9 cellular contexts compared by ENCODE assay signal in the genomic region with DNA sequence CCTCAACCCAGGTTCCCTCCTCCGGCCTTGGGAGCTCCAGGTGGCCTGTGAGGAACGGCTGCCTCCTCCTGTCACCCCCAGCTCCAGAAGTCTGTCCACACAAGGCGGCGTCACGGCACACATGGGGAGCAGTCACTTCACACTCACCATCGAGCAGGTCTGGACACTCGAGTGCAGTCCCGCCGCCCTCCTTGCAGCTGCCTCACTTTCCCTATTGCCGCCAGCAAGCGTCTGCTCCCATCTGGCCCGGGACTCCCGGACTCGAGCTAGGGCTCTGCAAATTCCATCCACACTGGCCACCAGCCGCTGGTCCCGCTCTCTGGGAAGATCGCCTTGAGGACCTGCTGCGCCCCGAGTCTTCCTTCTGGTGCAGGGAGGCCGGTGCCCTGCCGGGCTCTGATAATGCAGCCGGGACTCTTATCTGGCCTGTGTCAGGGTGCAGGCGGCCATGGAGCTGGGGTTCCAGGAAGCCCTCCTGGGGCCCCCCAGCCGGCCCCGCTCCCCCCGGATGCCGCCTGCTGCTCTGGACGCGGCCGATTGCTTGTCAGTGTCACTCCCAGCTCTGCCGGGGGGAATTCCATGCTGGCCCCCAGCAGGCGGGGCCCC. TPM values are rescaled to one million over a fixed set of nuclear protein-coding genes. Genes with fewer than 3 reads are reported as not detected.
DNase-seq lines count a peak whose midpoint lies in the region; ATAC-seq and TF ChIP-seq lines count a peak whose summit lies in the region.
"Had no signal": no experiment of that assay in that cellular context is flagged by ENCODE, and none has a peak within 500 bp of the region (broad histone marks: within the 10 kb centered on the region; RNA-seq: fewer than 3 reads in every experiment).

A gene with protein sequence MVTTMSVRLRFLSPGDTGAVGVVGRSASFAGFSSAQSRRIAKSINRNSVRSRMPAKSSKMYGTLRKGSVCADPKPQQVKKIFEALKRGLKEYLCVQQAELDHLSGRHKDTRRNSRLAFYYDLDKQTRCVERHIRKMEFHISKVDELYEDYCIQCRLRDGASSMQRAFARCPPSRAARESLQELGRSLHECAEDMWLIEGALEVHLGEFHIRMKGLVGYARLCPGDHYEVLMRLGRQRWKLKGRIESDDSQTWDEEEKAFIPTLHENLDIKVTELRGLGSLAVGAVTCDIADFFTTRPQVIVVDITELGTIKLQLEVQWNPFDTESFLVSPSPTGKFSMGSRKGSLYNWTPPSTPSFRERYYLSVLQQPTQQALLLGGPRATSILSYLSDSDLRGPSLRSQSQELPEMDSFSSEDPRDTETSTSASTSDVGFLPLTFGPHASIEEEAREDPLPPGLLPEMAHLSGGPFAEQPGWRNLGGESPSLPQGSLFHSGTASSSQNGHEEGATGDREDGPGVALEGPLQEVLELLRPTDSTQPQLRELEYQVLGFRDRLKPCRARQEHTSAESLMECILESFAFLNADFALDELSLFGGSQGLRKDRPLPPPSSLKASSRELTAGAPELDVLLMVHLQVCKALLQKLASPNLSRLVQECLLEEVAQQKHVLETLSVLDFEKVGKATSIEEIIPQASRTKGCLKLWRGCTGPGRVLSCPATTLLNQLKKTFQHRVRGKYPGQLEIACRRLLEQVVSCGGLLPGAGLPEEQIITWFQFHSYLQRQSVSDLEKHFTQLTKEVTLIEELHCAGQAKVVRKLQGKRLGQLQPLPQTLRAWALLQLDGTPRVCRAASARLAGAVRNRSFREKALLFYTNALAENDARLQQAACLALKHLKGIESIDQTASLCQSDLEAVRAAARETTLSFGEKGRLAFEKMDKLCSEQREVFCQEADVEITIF (minus strand): TSS at position 564 of the 606 bp plus-strand sequence. CDS start 414 bp downstream, at position 150.

- intact Hi-C loops in activated CD4-positive, alpha-beta T cell treated with anti-CD3 and anti-CD28 coated beads, Interleukin-2, amount 10 ng/mL, durations not matched to agents 24 days and 14 days (cut with micrococcal nuclease): loop anchor here (10.0 kb wide), 1 partner anchor 624 kb away; no protein-coding TSS in a partner anchor
- intact Hi-C loops in thyroid gland (cut with DNase I): no loop called here

- H3K4me3 Mint-ChIP-seq in activated CD4-positive, alpha-beta T cell treated with anti-CD3 and anti-CD28 coated beads, Interleukin-2, amount 10 ng/mL, durations not matched to agents 24 days and 14 days: no peak within 1 kb of the TSS
- peak within 1 kb of the TSS; percentile 18 for H3K4me3 Mint-ChIP-seq in memory B cell

- no peaks in the 10 kb centered on the region for H3K36me3 ChIP-seq in duodenal mucosa (ENCODE audit: control insufficient read depth in 1 of 2, insufficient read depth in 2 of 2, low read length in 2 of 2)
- no peaks in the 10 kb centered on the region for H3K36me3 ChIP-seq in thyroid gland

- H3K27me3 ChIP-seq in duodenal mucosa (ENCODE audit: control insufficient read depth in 1 of 2, insufficient read depth in 2 of 2, low read length in 2 of 2): peaks cover 28 to 31% of the 10 kb centered on the region in 2 donors
- no peaks in the 10 kb centered on the region for H3K27me3 ChIP-seq in thyroid gland

- H3K4me1 ChIP-seq in duodenal mucosa (ENCODE audit: control insufficient read depth in 1 of 2, insufficient read depth in 2 of 2, low read length in 2 of 2) (peaks cover 23 to 25% of the 10 kb centered on the region in 2 donors), thyroid gland (peaks cover 4 to 6% of the 10 kb centered on the region in 2 donors)

- no peak for TF ChIP-seq POLR2A in thyroid gland (IDR thresholded peaks at IDR 0.05)

- H3K27ac Mint-ChIP-seq in activated CD4-positive, alpha-beta T cell treated with anti-CD3 and anti-CD28 coated beads, Interleukin-2, amount 10 ng/mL, durations not matched to agents 24 days and 14 days: no peak within 1 kb of the TSS
- no peak within 1 kb of the TSS for H3K27ac Mint-ChIP-seq in memory B cell

- H3K27ac ChIP-seq in duodenal mucosa (ENCODE audit: low read depth, low read length) (no peak within 1 kb of the TSS), thyroid gland (peak within 1 kb of the TSS in 2 of 3 donors; percentile 17 to 32)
- H3K27ac ChIP-seq: C4-2B had no signal

- H3K9ac ChIP-seq in duodenal mucosa (ENCODE audit: low read depth in 1 of 2, low read length in 2 of 2): no peak within 1 kb of the TSS

- H3K4me1 Mint-ChIP-seq in activated CD4-positive, alpha-beta T cell treated with anti-CD3 and anti-CD28 coated beads, Interleukin-2, amount 10 ng/mL, durations not matched to agents 24 days and 14 days: peaks cover 6% of the 10 kb centered on the region
- H3K4me1 Mint-ChIP-seq in memory B cell: peaks cover 9% of the 10 kb centered on the region

- no peaks in the 10 kb centered on the region for H3K36me3 Mint-ChIP-seq in activated CD4-positive, alpha-beta T cell treated with anti-CD3 and anti-CD28 coated beads, Interleukin-2, amount 10 ng/mL, durations not matched to agents 24 days and 14 days (ENCODE audit: low read depth)
- peaks cover 2% of the 10 kb centered on the region for H3K36me3 Mint-ChIP-seq in memory B cell

- TF ChIP-seq CTCF in thyroid gland (IDR thresholded peaks at IDR 0.05): no peak

- WGBS in thyroid gland, 2 donors: 21 to 22% methylated on average over 8 to 14 of the region's 32 CpGs

- no peaks in the 10 kb centered on the region for H3K9me3 ChIP-seq in duodenal mucosa (ENCODE audit: control insufficient read depth in 1 of 2, low read length in 2 of 2)
- H3K9me3 ChIP-seq in thyroid gland: no peaks in the 10 kb centered on the region

- H3K4me3 ChIP-seq in duodenal mucosa (ENCODE audit: low read depth in 1 of 2, low read length in 2 of 2) (peak within 1 kb of the TSS; percentile 27 to 52), thyroid gland (replicated peaks in 1 of 3) (peak within 1 kb of the TSS in 1 of 3 donors; percentile 9)

- DNase-seq in activated CD4-positive, alpha-beta T cell treated with anti-CD3 and anti-CD28 coated beads for 48 hours: peak; percentile 6
- DNase-seq in activated CD4-positive, alpha-beta T cell treated with anti-CD3 and anti-CD28 coated beads, Interleukin-2, amount 10 ng/mL, durations not matched to agents 24 days and 14 days: no peak
- DNase-seq in memory B cell (ENCODE audit: low spot score in 2 of 2) (no peak), thyroid gland (peak in 1 of 2 donors; percentile 12), NCI-H1105 (lab: John Stamatoyannopoulos, UW) (no peak)
- DNase-seq in central memory CD4-positive, alpha-beta T cell: no peak

- H3K27me3 Mint-ChIP-seq in activated CD4-positive, alpha-beta T cell treated with anti-CD3 and anti-CD28 coated beads, Interleukin-2, amount 10 ng/mL, durations not matched to agents 24 days and 14 days: peaks cover 50% of the 10 kb centered on the region
- peaks cover 29% of the 10 kb centered on the region for H3K27me3 Mint-ChIP-seq in memory B cell

- ATAC-seq in memory B cell (ENCODE audit: low read depth) (no peak), HG03520 (IDR thresholded peaks at IDR 0.05; ENCODE audit: unreplicated experiment) (no peak)

- no peaks in the 10 kb centered on the region for H3K9me3 Mint-ChIP-seq in activated CD4-positive, alpha-beta T cell treated with anti-CD3 and anti-CD28 coated beads, Interleukin-2, amount 10 ng/mL, durations not matched to agents 24 days and 14 days
- no peaks in the 10 kb centered on the region for H3K9me3 Mint-ChIP-seq in memory B cell

RNA-seq across cellular contexts. Expression of the gene that starts here (rescaled TPM):
- not detected in 2 replicates for total RNA-seq in activated CD4-positive, alpha-beta T cell treated with anti-CD3 and anti-CD28 coated beads, Interleukin-2, amount 10 ng/mL, durations not matched to agents 24 days and 14 days
- total RNA-seq in thyroid gland: 10 to 100 TPM in 1 of 4 donors, 1 to 10 TPM in 3; 6.2 to 23.9 (median 9.5) TPM
